ENCODE assay signal across 7 cellular contexts in genomic region chr3:167487556-167487955, GRCh38. TPM values are rescaled to one million over a fixed set of nuclear protein-coding genes. Genes with fewer than 3 reads are reported as not detected.
"Had no signal": no experiment of that assay in that cellular context is flagged by ENCODE, and none has a peak within 500 bp of the region (broad histone marks: within the 10 kb centered on the region; RNA-seq: fewer than 3 reads in every experiment).

No MANE protein-coding gene starts in this region.

- DNase-seq: H9, HCEC 1CT had no signal

- H3K4me3 ChIP-seq: GM23338 had no signal

- H3K27me3 Mint-ChIP-seq: IgD-negative memory B cell had no signal

- H3K9me3 Mint-ChIP-seq: GM23338, H9 had no signal

- H3K36me3 Mint-ChIP-seq: IgD-negative memory B cell had no signal

- H3K27ac Mint-ChIP-seq: GM23338, H9, IgD-negative memory B cell had no signal

- H3K4me1 Mint-ChIP-seq: IgD-negative memory B cell had no signal

- FAIRE-seq: H1, HepG2 had no signal

- H3K4me3 Mint-ChIP-seq: GM23338, H9, IgD-negative memory B cell had no signal

- ATAC-seq: GM23338, HepG2 had no signal

RNA-seq across cellular contexts. Expression of gene SERPINI2, which starts 13.7 kb away (rescaled TPM):
- total RNA-seq: HepG2, HT-29 had no signal
- polyA plus RNA-seq: H1, HepG2, IgD-negative memory B cell had no signal
